17 cellular contexts compared by ENCODE assay signal in the genomic region with DNA sequence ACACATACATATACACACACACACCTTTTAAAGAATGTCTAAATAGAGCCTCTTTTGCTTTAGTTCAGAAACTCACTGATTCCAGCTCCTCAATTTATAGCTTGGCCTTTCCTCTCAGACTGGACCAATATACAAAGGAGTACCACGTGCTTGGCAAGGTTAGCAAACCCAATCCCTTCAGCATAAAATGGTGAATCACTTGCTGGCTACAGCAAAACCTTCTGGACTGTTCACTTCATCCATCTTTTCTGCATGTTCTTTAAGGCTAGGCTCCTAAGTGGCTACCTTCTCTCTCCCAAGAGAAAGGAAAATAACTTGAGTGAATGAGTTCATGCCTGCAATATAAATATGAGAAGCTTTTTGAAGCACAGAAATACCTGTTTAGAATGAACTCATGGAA.
DNase-seq lines count a peak whose midpoint lies in the region; TF ChIP-seq lines count a peak whose summit lies in the region.
"Had no signal": no experiment of that assay in that cellular context is flagged by ENCODE, and none has a peak within 500 bp of the region (broad histone marks: within the 10 kb centered on the region; RNA-seq: fewer than 3 reads in every experiment).

No MANE protein-coding gene starts in this region.

- H3K27ac ChIP-seq in ascending aorta: peak overlapping the region; percentile 69 to 75
- peak overlapping the region; percentile 33 for H3K27ac ChIP-seq in temporal lobe (ENCODE audit: low read depth, low read length)
- no peak overlapping the region for H3K27ac ChIP-seq in SK-N-SH (ENCODE audit: low read depth in 2 of 2, low read length in 1 of 2)
- no peak overlapping the region for H3K27ac ChIP-seq in hepatocyte
- H3K27ac ChIP-seq: HL-60, KMS-11, PC-9 had no signal

- no peak overlapping the region for H3K4me2 ChIP-seq in SK-N-SH
- H3K4me2 ChIP-seq in hepatocyte: no peak overlapping the region
- H3K4me2 ChIP-seq: KMS-11, PC-9 had no signal

- intact Hi-C loops in ascending aorta (cut with DNase I): no loop called here

- POLR2A ChIA-PET in SK-N-SH (lab: Yijun Ruan, JAX): no interaction called here

- no peak for TF ChIP-seq EP300 in SK-N-SH (IDR thresholded peaks at IDR 0.05; ENCODE audit: borderline replicate concordance in 1 of 2, low read depth in 1 of 2, low read length in 1 of 2)

- H3K9me3 ChIP-seq in ascending aorta (peaks cover 0 to 6% of the 10 kb centered on the region in 2 donors), SK-N-SH (no peaks in the 10 kb centered on the region), hepatocyte (ENCODE audit: low read depth) (no peaks in the 10 kb centered on the region)

- H3K79me2 ChIP-seq in SK-N-SH (ENCODE audit: insufficient read depth): no peaks in the 10 kb centered on the region
- H3K79me2 ChIP-seq in hepatocyte: peaks cover 5% of the 10 kb centered on the region

- TF ChIP-seq CTCF in ascending aorta (IDR thresholded peaks at IDR 0.05) (no peak), SK-N-SH (IDR thresholded peaks at IDR 0.05) (no peak), hepatocyte (IDR thresholded peaks at IDR 0.05; ENCODE audit: poor library complexity) (no peak)

- H3K4me1 ChIP-seq in ascending aorta (peaks cover 4 to 22% of the 10 kb centered on the region in 2 donors), SK-N-SH (ENCODE audit: control insufficient read depth in 1 of 2, insufficient read depth in 2 of 2, low read depth in 1 of 2, low read length in 1 of 2) (no peaks in the 10 kb centered on the region; a peak in 1 of 4 replicates), hepatocyte (ENCODE audit: insufficient read depth) (no peaks in the 10 kb centered on the region)

- H2AFZ ChIP-seq in SK-N-SH (ENCODE audit: low read depth): no peak overlapping the region
- no peak overlapping the region for H2AFZ ChIP-seq in hepatocyte
- H2AFZ ChIP-seq: PC-9 had no signal

- H3K36me3 ChIP-seq in ascending aorta (no peaks in the 10 kb centered on the region), SK-N-SH (replicated peaks in 1 of 2; ENCODE audit: control insufficient read depth in 1 of 2, insufficient read depth in 2 of 2, low read length in 1 of 2) (no peaks in the 10 kb centered on the region), hepatocyte (replicated peaks; ENCODE audit: insufficient read depth, low read depth) (no peaks in the 10 kb centered on the region)

- H3K9me2 ChIP-seq in SK-N-SH (no peaks in the 10 kb centered on the region), hepatocyte (replicated peaks; ENCODE audit: insufficient read depth) (no peaks in the 10 kb centered on the region)

- H4K20me1 ChIP-seq in SK-N-SH (ENCODE audit: insufficient read depth) (no peaks in the 10 kb centered on the region), hepatocyte (ENCODE audit: insufficient read depth, poor library complexity, severe bottlenecking) (no peaks in the 10 kb centered on the region)

- no peaks in the 10 kb centered on the region for H3F3A ChIP-seq in SK-N-SH (replicated peaks; ENCODE audit: insufficient read depth)

- CTCF ChIA-PET in SK-N-SH (lab: Yijun Ruan, JAX): no interaction called here

- no peak for TF ChIP-seq RAD21 in SK-N-SH (IDR thresholded peaks at IDR 0.05; ENCODE audit: low read length)

- no peak overlapping the region for H3K4me3 ChIP-seq in ascending aorta
- H3K4me3 ChIP-seq in SK-N-SH (ENCODE audit: low read depth in 2 of 2, low read length in 1 of 2): no peak overlapping the region
- H3K4me3 ChIP-seq in hepatocyte: no peak overlapping the region
- H3K4me3 ChIP-seq: PC-9 had no signal

- no peak overlapping the region for H3K9ac ChIP-seq in SK-N-SH
- H3K9ac ChIP-seq: KMS-11 had no signal

- DNase-seq in EH (ENCODE audit: low read depth): peak; percentile 32
- no peak for DNase-seq in ascending aorta (ENCODE audit: low spot score in 2 of 2)
- DNase-seq in fibroblast of peridontal ligament (ENCODE audit: extremely low read depth): peak; percentile 60
- no peak for DNase-seq in NCI-H1092 (lab: John Stamatoyannopoulos, UW)
- DNase-seq in mucosa of gallbladder (ENCODE audit: low spot score): no peak
- no peak for DNase-seq in SK-N-SH
- DNase-seq in hepatocyte (ENCODE audit: low spot score): no peak
- DNase-seq: Calu3; CD4-positive, CD25-positive, alpha-beta regulatory T cell; DMS79; NCI-H1105 treated with DMSO at 0.1 percent for 48 hours; NCI-H187 treated with DMSO at 0.1 percent for 48 hours; NCI-H446; PC-9 had no signal

- WGBS in SK-N-SH (ENCODE audit: low lambda C conversion rate): 62% methylated on average over 1 of the region's 1 CpG
- 79% methylated on average over 1 of the region's 1 CpG for WGBS in hepatocyte (ENCODE audit: low lambda C conversion rate, missing lambda C conversion rate)

- H3K27me3 ChIP-seq in ascending aorta (no peaks in the 10 kb centered on the region), SK-N-SH (ENCODE audit: insufficient read depth) (no peaks in the 10 kb centered on the region), hepatocyte (no peaks in the 10 kb centered on the region)

TF ChIP-seq in SK-N-SH, 30 proteins besides CTCF, POLR2A, EP300 and RAD21:
- TF ChIP-seq YY1 (IDR thresholded peaks at IDR 0.05; ENCODE audit: low read depth) (no peak), EZH2phosphoT487 (IDR thresholded peaks at IDR 0.05; ENCODE audit: borderline replicate concordance, low read depth) (no peak), SIN3A (IDR thresholded peaks at IDR 0.05; ENCODE audit: borderline replicate concordance, low read depth, low read length) (no peak), NFIC (IDR thresholded peaks at IDR 0.05; ENCODE audit: borderline replicate concordance) (no peak), RFX5 (IDR thresholded peaks at IDR 0.05; ENCODE audit: low read length) (no peak), TAF1 (IDR thresholded peaks at IDR 0.05; ENCODE audit: borderline replicate concordance, low read depth, low read length) (no peak), JUND (IDR thresholded peaks at IDR 0.05) (no peak), MXI1 (IDR thresholded peaks at IDR 0.05; ENCODE audit: low read depth, low read length) (no peak), TEAD4 (IDR thresholded peaks at IDR 0.05; ENCODE audit: borderline replicate concordance, insufficient read depth) (no peak), CHD2 (IDR thresholded peaks at IDR 0.05; ENCODE audit: low read length, partially characterized antibody) (no peak), FOXJ3 (CRISPR knock-in tag; IDR thresholded peaks at IDR 0.05) (no peak), GABPA (IDR thresholded peaks at IDR 0.05; ENCODE audit: low read depth) (no peak), RCOR1 (IDR thresholded peaks at IDR 0.05; ENCODE audit: low read length) (no peak)
- TF ChIP-seq, protein P1, sequence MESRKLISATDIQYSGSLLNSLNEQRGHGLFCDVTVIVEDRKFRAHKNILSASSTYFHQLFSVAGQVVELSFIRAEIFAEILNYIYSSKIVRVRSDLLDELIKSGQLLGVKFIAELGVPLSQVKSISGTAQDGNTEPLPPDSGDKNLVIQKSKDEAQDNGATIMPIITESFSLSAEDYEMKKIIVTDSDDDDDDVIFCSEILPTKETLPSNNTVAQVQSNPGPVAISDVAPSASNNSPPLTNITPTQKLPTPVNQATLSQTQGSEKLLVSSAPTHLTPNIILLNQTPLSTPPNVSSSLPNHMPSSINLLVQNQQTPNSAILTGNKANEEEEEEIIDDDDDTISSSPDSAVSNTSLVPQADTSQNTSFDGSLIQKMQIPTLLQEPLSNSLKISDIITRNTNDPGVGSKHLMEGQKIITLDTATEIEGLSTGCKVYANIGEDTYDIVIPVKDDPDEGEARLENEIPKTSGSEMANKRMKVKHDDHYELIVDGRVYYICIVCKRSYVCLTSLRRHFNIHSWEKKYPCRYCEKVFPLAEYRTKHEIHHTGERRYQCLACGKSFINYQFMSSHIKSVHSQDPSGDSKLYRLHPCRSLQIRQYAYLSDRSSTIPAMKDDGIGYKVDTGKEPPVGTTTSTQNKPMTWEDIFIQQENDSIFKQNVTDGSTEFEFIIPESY (IDR thresholded peaks at IDR 0.05; ENCODE audit: borderline replicate concordance, low read depth): no peak
- TF ChIP-seq, protein P2, sequence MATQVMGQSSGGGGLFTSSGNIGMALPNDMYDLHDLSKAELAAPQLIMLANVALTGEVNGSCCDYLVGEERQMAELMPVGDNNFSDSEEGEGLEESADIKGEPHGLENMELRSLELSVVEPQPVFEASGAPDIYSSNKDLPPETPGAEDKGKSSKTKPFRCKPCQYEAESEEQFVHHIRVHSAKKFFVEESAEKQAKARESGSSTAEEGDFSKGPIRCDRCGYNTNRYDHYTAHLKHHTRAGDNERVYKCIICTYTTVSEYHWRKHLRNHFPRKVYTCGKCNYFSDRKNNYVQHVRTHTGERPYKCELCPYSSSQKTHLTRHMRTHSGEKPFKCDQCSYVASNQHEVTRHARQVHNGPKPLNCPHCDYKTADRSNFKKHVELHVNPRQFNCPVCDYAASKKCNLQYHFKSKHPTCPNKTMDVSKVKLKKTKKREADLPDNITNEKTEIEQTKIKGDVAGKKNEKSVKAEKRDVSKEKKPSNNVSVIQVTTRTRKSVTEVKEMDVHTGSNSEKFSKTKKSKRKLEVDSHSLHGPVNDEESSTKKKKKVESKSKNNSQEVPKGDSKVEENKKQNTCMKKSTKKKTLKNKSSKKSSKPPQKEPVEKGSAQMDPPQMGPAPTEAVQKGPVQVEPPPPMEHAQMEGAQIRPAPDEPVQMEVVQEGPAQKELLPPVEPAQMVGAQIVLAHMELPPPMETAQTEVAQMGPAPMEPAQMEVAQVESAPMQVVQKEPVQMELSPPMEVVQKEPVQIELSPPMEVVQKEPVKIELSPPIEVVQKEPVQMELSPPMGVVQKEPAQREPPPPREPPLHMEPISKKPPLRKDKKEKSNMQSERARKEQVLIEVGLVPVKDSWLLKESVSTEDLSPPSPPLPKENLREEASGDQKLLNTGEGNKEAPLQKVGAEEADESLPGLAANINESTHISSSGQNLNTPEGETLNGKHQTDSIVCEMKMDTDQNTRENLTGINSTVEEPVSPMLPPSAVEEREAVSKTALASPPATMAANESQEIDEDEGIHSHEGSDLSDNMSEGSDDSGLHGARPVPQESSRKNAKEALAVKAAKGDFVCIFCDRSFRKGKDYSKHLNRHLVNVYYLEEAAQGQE (IDR thresholded peaks at IDR 0.05; ENCODE audit: low read depth, low read length): no peak
- TF ChIP-seq, protein P3, sequence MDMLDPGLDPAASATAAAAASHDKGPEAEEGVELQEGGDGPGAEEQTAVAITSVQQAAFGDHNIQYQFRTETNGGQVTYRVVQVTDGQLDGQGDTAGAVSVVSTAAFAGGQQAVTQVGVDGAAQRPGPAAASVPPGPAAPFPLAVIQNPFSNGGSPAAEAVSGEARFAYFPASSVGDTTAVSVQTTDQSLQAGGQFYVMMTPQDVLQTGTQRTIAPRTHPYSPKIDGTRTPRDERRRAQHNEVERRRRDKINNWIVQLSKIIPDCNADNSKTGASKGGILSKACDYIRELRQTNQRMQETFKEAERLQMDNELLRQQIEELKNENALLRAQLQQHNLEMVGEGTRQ (IDR thresholded peaks at IDR 0.05; ENCODE audit: borderline replicate concordance, low read depth, low read length): no peak
- TF ChIP-seq, protein P4, sequence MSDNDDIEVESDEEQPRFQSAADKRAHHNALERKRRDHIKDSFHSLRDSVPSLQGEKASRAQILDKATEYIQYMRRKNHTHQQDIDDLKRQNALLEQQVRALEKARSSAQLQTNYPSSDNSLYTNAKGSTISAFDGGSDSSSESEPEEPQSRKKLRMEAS (IDR thresholded peaks at IDR 0.05; ENCODE audit: low read depth): no peak

Comparison
In these comparisons a context has a peak if more than half of its experiments do, and no peak if none do; other contexts are left out.
1. DNase-seq: peak in EH (single experiment) and fibroblast of peridontal ligament (single experiment); none in ascending aorta (0 of 2), NCI-H1092 (single experiment), mucosa of gallbladder (single experiment), SK-N-SH (single experiment) and hepatocyte (single experiment).
2. H3K27ac ChIP-seq: peak in ascending aorta (2 of 2) and temporal lobe (single experiment); none in SK-N-SH (0 of 2) and hepatocyte (single experiment).